Comparison of ENCODE assay signal across 12 cellular contexts in the genomic region with DNA sequence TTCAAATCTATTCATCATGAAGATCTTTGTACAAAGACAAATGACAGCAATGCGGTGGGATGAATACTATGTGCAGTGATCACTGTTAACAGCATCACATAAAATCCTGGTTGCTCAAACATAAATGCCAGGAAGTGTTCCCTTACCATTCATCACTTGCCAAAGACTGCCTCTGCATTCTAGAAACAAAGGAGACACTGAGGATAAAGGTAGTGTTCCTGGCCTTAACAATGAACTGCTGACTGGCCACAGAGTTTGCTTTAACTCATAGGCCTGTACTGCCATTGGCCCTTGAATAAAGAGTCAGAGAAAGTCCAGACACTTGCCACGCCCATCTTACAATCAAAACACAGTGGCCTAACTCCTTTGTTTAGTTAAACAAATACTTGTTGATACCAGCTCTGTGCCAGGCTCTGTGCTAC. TPM values are rescaled to one million over a fixed set of nuclear protein-coding genes. Genes with fewer than 3 reads are reported as not detected.
DNase-seq lines count a peak whose midpoint lies in the region; ATAC-seq and TF ChIP-seq lines count a peak whose summit lies in the region.
"Had no signal": no experiment of that assay in that cellular context is flagged by ENCODE, and none has a peak within 500 bp of the region (broad histone marks: within the 10 kb centered on the region; RNA-seq: fewer than 3 reads in every experiment).

No MANE protein-coding gene starts in this region.

- no peaks in the 10 kb centered on the region for H3K23me2 ChIP-seq in H9 (ENCODE audit: insufficient read length, low read depth, low read length, poor library complexity, severe bottlenecking)

- H3K9me3 Mint-ChIP-seq in H9: no peaks in the 10 kb centered on the region
- H3K9me3 Mint-ChIP-seq: T-helper 1 cell treated with Interleukin-12 subunit alpha and Interleukin-12 subunit beta and Interleukin-4 antibody, amounts not matched to agents 30 μg/mL and 1 μg/mL, for 36 hours had no signal

- H2BK5ac ChIP-seq in H9 (ENCODE audit: insufficient read length, low read length): no peak overlapping the region

- no peak overlapping the region for H3K4me3 Mint-ChIP-seq in H9
- H3K4me3 Mint-ChIP-seq: activated naive CD8-positive, alpha-beta T cell treated with anti-CD3 and anti-CD28 coated beads, Interleukin-2, amount 10 ng/mL, durations not matched to agents 7 days and 5 days; T-helper 1 cell treated with Interleukin-12 subunit alpha and Interleukin-12 subunit beta and Interleukin-4 antibody, amounts not matched to agents 30 μg/mL and 1 μg/mL, for 36 hours had no signal

- H3K27ac ChIP-seq in H9 (ENCODE audit: insufficient read length, low read depth, low read length): peak overlapping the region; percentile 78
- H3K27ac ChIP-seq in VCaP: peak overlapping the region; percentile 5; the same call in 1 of the 2 replicates

- H3K4ac ChIP-seq in H9 (ENCODE audit: low read depth, low read length): no peak overlapping the region

- no CpG with 5 or more reads among the region's 2 CpGs for WGBS in H9 (ENCODE audit: extremely low coverage, insufficient read length, low lambda C conversion rate)

- H3K9ac ChIP-seq in H9 (ENCODE audit: extremely low read depth, insufficient read length, low read length): no peak overlapping the region

- H3K36me3 Mint-ChIP-seq in H9 (ENCODE audit: insufficient read depth in 1 of 3, low read depth in 3 of 3): peaks cover 5 to 21% (median 20%) of the 10 kb centered on the region in 3 experiments; a peak in 5 of 7 replicates

- no peaks in the 10 kb centered on the region for H3K27me3 ChIP-seq in H9 (ENCODE audit: insufficient read depth, low read length)

- no peak overlapping the region for H3K56ac ChIP-seq in H9 (ENCODE audit: insufficient read length, low read depth, low read length)

- ATAC-seq in HG03432 (IDR thresholded peaks at IDR 0.05; ENCODE audit: unreplicated experiment): no peak
- ATAC-seq in GM18511 (IDR thresholded peaks at IDR 0.05; ENCODE audit: unreplicated experiment): no peak

- H4K5ac ChIP-seq in H9 (ENCODE audit: insufficient read length, low read depth, low read length): no peak overlapping the region

- DNase-seq in A172 (ENCODE audit: low spot score) (peak; percentile 73), H9 (no peak), kidney tubule cell (ENCODE audit: low spot score) (peak; percentile 48), NCI-H446 treated with DMSO at 0.1 percent for 48 hours (lab: John Stamatoyannopoulos, UW) (no peak)
- no peak for DNase-seq in stimulated activated CD4-positive, alpha-beta T cell treated with anti-CD3 and anti-CD28 coated beads, Interleukin-12 subunit alpha, Interleukin-12 subunit beta, amount 100 ng/mL, for 4 hours
- DNase-seq: activated naive CD8-positive, alpha-beta T cell treated with anti-CD3 and anti-CD28 coated beads, Interleukin-2, amount 10 ng/mL, durations not matched to agents 7 days and 5 days; NCI-H2227 treated with DMSO at 0.1 percent for 48 hours; stimulated activated CD4-positive, alpha-beta T cell treated with anti-CD3 and anti-CD28 coated beads, Interleukin-2, amount 100 ng/mL, for 48 hours had no signal

- no peak overlapping the region for H3K4me2 ChIP-seq in H9 (ENCODE audit: insufficient read depth, insufficient read length, low read length)

- no peak overlapping the region for H3K23ac ChIP-seq in H9 (ENCODE audit: insufficient read length, low read depth, low read length)

- no peak for TF ChIP-seq CTCF in H9 (conservative IDR thresholded peaks at IDR 0.05)
- TF ChIP-seq CTCF in VCaP (conservative IDR thresholded peaks at IDR 0.05): no peak

- H3K4me1 ChIP-seq in H9 (ENCODE audit: insufficient read depth, low read length): peaks cover 3% of the 10 kb centered on the region; the same call in 1 of the 2 replicates

- no peaks in the 10 kb centered on the region for H3K79me2 ChIP-seq in H9 (ENCODE audit: insufficient read depth, low read length)

- H3K4me1 Mint-ChIP-seq in H9: peaks cover 25 to 32% of the 10 kb centered on the region in 2 experiments
- H3K4me1 Mint-ChIP-seq: activated naive CD8-positive, alpha-beta T cell treated with anti-CD3 and anti-CD28 coated beads, Interleukin-2, amount 10 ng/mL, durations not matched to agents 7 days and 5 days had no signal

- no peak overlapping the region for H2BK15ac ChIP-seq in H9 (ENCODE audit: low read depth, low read length)

- no peak overlapping the region for H3K18ac ChIP-seq in H9 (ENCODE audit: insufficient read length, low read depth, low read length)

- H4K8ac ChIP-seq in H9 (replicated peaks; ENCODE audit: insufficient read length, low read depth, low read length): no peak overlapping the region

- peak overlapping the region; percentile 52 for H2AK5ac ChIP-seq in H9 (ENCODE audit: insufficient read length, low read length)

- peak overlapping the region; percentile 37 for H3T11ph ChIP-seq in H9 (ENCODE audit: low read length)

- H4K20me1 ChIP-seq in H9 (ENCODE audit: control insufficient read depth, insufficient read depth, insufficient read length): no peaks in the 10 kb centered on the region

- no peaks in the 10 kb centered on the region for H3K9me3 ChIP-seq in H9 (ENCODE audit: control insufficient read depth, low read depth, low read length)

- no peak overlapping the region for H3K14ac ChIP-seq in H9 (ENCODE audit: insufficient read depth, low read length)

- no peaks in the 10 kb centered on the region for H3K79me1 ChIP-seq in H9 (ENCODE audit: insufficient read depth, low read depth, low read length, poor library complexity, severe bottlenecking)

- no peak overlapping the region for H2BK12ac ChIP-seq in H9 (ENCODE audit: insufficient read length, low read depth, low read length)

- no peak overlapping the region for H2AFZ ChIP-seq in H9 (ENCODE audit: low read length)

- no peak overlapping the region for H4K91ac ChIP-seq in H9 (ENCODE audit: insufficient read length, low read depth, low read length)

- H3K27me3 Mint-ChIP-seq in H9 (ENCODE audit: low read depth): no peaks in the 10 kb centered on the region
- H3K27me3 Mint-ChIP-seq: activated naive CD8-positive, alpha-beta T cell treated with anti-CD3 and anti-CD28 coated beads, Interleukin-2, amount 10 ng/mL, durations not matched to agents 7 days and 5 days had no signal

- no peak overlapping the region for H2BK120ac ChIP-seq in H9 (ENCODE audit: low read depth, low read length, poor library complexity, severe bottlenecking)

- peak overlapping the region in 1 of 3 experiments; percentile 50; a peak in 3 of 7 replicates for H3K27ac Mint-ChIP-seq in H9
- H3K27ac Mint-ChIP-seq: activated naive CD8-positive, alpha-beta T cell treated with anti-CD3 and anti-CD28 coated beads, Interleukin-2, amount 10 ng/mL, durations not matched to agents 7 days and 5 days; T-helper 1 cell treated with Interleukin-12 subunit alpha and Interleukin-12 subunit beta and Interleukin-4 antibody, amounts not matched to agents 30 μg/mL and 1 μg/mL, for 36 hours had no signal

- no peak overlapping the region for H2BK20ac ChIP-seq in H9 (ENCODE audit: low read depth, low read length, poor library complexity, severe bottlenecking)

RNA-seq across cellular contexts. Expression of gene C2CD3, which starts 29.5 kb away (rescaled TPM):
- 49.2 and 54.2 TPM in 2 replicates for total RNA-seq in A172 (2014; rRNA removed; shearing (Covaris generic))
- 22.0 and 25.9 TPM in 2 replicates for total RNA-seq in H9 (2021)

RNA-seq across cellular contexts. Expression of gene PPME1, which starts 29.8 kb away (rescaled TPM):
- 219 and 294 TPM in 2 replicates for total RNA-seq in A172 (2014; rRNA removed; shearing (Covaris generic))
- total RNA-seq in H9 (2021): 39.4 and 40.7 TPM in 2 replicates

Comparison
In these comparisons a context has a peak if more than half of its experiments do, and no peak if none do; other contexts are left out.
1. DNase-seq: peak in A172 (single experiment) and kidney tubule cell (single experiment); none in H9 (single experiment), stimulated activated CD4-positive, alpha-beta T cell treated with anti-CD3 and anti-CD28 coated beads, Interleukin-12 subunit alpha, Interleukin-12 subunit beta, amount 100 ng/mL, for 4 hours (single experiment) and NCI-H446 treated with DMSO at 0.1 percent for 48 hours (single experiment).